In genomic region chr4:73538162-73538561, GRCh38 we compare ENCODE assay signal across 28 cellular contexts. TPM values are rescaled to one million over a fixed set of nuclear protein-coding genes. Genes with fewer than 3 reads are reported as not detected.
"Had no signal": no experiment of that assay in that cellular context is flagged by ENCODE, and none has a peak within 500 bp of the region (broad histone marks: within the 10 kb centered on the region; RNA-seq: fewer than 3 reads in every experiment).

No MANE protein-coding gene starts in this region.

- H3K36me3 ChIP-seq: breast epithelium, colonic mucosa had no signal

- H3K9me3 ChIP-seq: breast epithelium, colonic mucosa had no signal

- H3K27me3 ChIP-seq: breast epithelium, colonic mucosa had no signal

- H3K4me1 ChIP-seq: breast epithelium, colonic mucosa had no signal

- H3K27ac ChIP-seq: breast epithelium, colonic mucosa, SK-N-MC had no signal

- ATAC-seq: activated CD8-positive, alpha-beta T cell treated with anti-CD3 and anti-CD28 coated beads, Interleukin-2, amount 10 ng/mL, durations not matched to agents 7 days and 5 days; Panc1; Right ventricle myocardium inferior; T-cell had no signal

- H3K4me3 ChIP-seq: breast epithelium, colonic mucosa, SK-N-MC had no signal

- DNase-seq: activated CD4-positive, alpha-beta T cell treated with anti-CD3 and anti-CD28 coated beads for 4 hours; activated CD4-positive, alpha-beta T cell treated with anti-CD3 and anti-CD28 coated beads, Interleukin-2, amount 50 U/mL, for 4 hours; activated CD8-positive, alpha-beta memory T cell treated with anti-CD3 and anti-CD28 coated beads, Interleukin-2, amount 50 U/mL, for 48 hours; activated CD8-positive, alpha-beta T cell treated with anti-CD3 and anti-CD28 coated beads, Interleukin-2, amount 10 ng/mL, durations not matched to agents 7 days and 5 days; activated effector memory CD4-positive, alpha-beta T cell treated with Interleukin-2 at 50 U/mL for 16 hours; activated naive CD4-positive, alpha-beta T cell; activated T-cell treated with anti-CD3 and anti-CD28 coated beads, Interleukin-2, amount 50 U/mL, for 1 hour; aorta; caudate nucleus; colonic mucosa; MM.1S; NCI-H1105; NCI-H1436; NCI-H1694 treated with DMSO at 0.1 percent for 48 hours; NCI-H2029 treated with DMSO at 0.1 percent for 48 hours; NCI-H345; NCI-H510A; NCI-H526 treated with DMSO at 0.1 percent for 48 hours; NK-92 treated with Interleukin-12 subunit alpha and Interleukin-12 subunit beta, amount 100 ng/mL, for 24 hours; OCI-M1; RPMI8226; T-cell; T1000 had no signal

RNA-seq across cellular contexts. Expression of gene AFM, which starts 56.6 kb away (rescaled TPM):
- total RNA-seq: activated CD8-positive, alpha-beta T cell treated with anti-CD3 and anti-CD28 coated beads, Interleukin-2, amount 10 ng/mL, durations not matched to agents 7 days and 5 days; aorta; breast epithelium; cerebellum; Right ventricle myocardium inferior had no signal
- polyA plus RNA-seq: aorta had no signal
